In the genomic region with DNA sequence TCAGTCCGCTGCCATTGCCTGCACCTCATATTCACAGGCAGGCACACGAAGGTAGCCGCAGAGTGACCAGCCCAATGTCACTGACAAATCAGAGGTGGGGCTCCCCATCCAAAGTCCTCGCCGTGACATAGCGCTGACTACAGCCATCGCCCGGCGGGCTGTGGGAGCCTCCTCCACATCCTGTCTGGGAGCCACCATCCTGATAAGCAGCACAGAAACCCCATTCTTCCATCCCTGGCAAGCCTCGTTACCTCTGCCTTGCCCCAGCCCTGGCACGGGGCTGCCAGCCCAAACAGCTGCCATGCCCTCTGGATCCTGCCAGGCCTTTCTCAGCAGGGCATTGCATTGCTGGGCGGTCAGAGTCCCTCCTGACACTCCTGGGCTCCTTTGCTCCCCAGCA, we compare ENCODE assay signal across 22 cellular contexts.
"Had no signal": no experiment of that assay in that cellular context is flagged by ENCODE, and none has a peak within 500 bp of the region (broad histone marks: within the 10 kb centered on the region; RNA-seq: fewer than 3 reads in every experiment).

No MANE protein-coding gene starts in this region.

- H3K4me1 ChIP-seq: esophagus squamous epithelium, gastrocnemius medialis, prostate gland had no signal

- H3K9me3 ChIP-seq: esophagus squamous epithelium, gastrocnemius medialis, heart right ventricle, mucosa of descending colon, prostate gland, tibial nerve had no signal

- H3K27ac ChIP-seq: esophagus squamous epithelium, gastrocnemius medialis, heart right ventricle, prostate gland had no signal

- H3K9me3 Mint-ChIP-seq: activated T-cell treated with anti-CD3 and anti-CD28 coated beads, Interleukin-2, amount 50 U/mL, for 4 hours; activated T-helper 2 cell treated with anti-CD3 and anti-CD28 coated beads, Interferon-gamma antibody, Interleukin-2, Interleukin-4, amounts not matched to agents 10 μg/mL and 5 μg/mL and 100 μg/mL, durations not matched to agents 14 hours and 24 hours and 36 hours; effector memory CD8-positive, alpha-beta T cell; naive B cell; stimulated activated naive CD8-positive, alpha-beta T cell treated with anti-CD3 and anti-CD28 coated beads, Interleukin-15, Interleukin-2, amounts not matched to agents 100 ng/mL and 50 ng/mL, for 24 hours; WTC11 had no signal

- H3K4me3 Mint-ChIP-seq: activated naive CD8-positive, alpha-beta T cell; activated T-cell treated with anti-CD3 and anti-CD28 coated beads, Interleukin-2, amount 50 U/mL, for 4 hours; effector memory CD8-positive, alpha-beta T cell; naive B cell; stimulated activated naive CD8-positive, alpha-beta T cell treated with anti-CD3 and anti-CD28 coated beads, Interleukin-15, Interleukin-2, amounts not matched to agents 100 ng/mL and 50 ng/mL, for 24 hours; WTC11 had no signal

- H3K36me3 ChIP-seq: esophagus squamous epithelium, gastrocnemius medialis, heart right ventricle, prostate gland, tibial nerve had no signal

- H3K4me3 ChIP-seq: dorsolateral prefrontal cortex, esophagus squamous epithelium, gastrocnemius medialis, heart right ventricle, mucosa of descending colon, prostate gland, tibial nerve had no signal

- H3K27me3 ChIP-seq: dorsolateral prefrontal cortex, esophagus squamous epithelium, gastrocnemius medialis, heart right ventricle, tibial nerve had no signal

- H3K36me3 Mint-ChIP-seq: naive B cell, WTC11 had no signal

- H3K27ac Mint-ChIP-seq: activated naive CD8-positive, alpha-beta T cell; activated T-helper 2 cell treated with anti-CD3 and anti-CD28 coated beads, Interferon-gamma antibody, Interleukin-2, Interleukin-4, amounts not matched to agents 10 μg/mL and 5 μg/mL and 100 μg/mL, durations not matched to agents 14 hours and 24 hours and 36 hours; effector memory CD8-positive, alpha-beta T cell; naive B cell; stimulated activated naive CD8-positive, alpha-beta T cell treated with anti-CD3 and anti-CD28 coated beads, Interleukin-15, Interleukin-2, amounts not matched to agents 100 ng/mL and 50 ng/mL, for 24 hours; WTC11 had no signal

- DNase-seq: activated CD4-positive, alpha-beta T cell treated with anti-CD3 and anti-CD28 coated beads, Interleukin-2, amount 50 U/mL, for 4 hours; activated CD8-positive, alpha-beta memory T cell treated with anti-CD3 and anti-CD28 coated beads, Interleukin-2, amount 50 U/mL, for 48 hours; activated naive CD4-positive, alpha-beta T cell; activated T-cell treated with anti-CD3 and anti-CD28 coated beads, Interleukin-2, amount 50 U/mL, for 4 hours; central memory CD4-positive, alpha-beta T cell; dorsolateral prefrontal cortex; effector memory CD8-positive, alpha-beta T cell; esophagus squamous epithelium; gastrocnemius medialis; heart right ventricle; islet precursor cell; left cardiac atrium; mesendoderm; mucosa of descending colon; naive B cell; stimulated activated CD4-positive, alpha-beta T cell treated with anti-CD3 and anti-CD28 coated beads, Interleukin-4, amount 100 ng/mL, for 4 hours had no signal

- ATAC-seq: activated T-cell treated with anti-CD3 and anti-CD28 coated beads, Interleukin-2, amount 50 U/mL, for 4 hours; effector memory CD8-positive, alpha-beta T cell; gastrocnemius medialis; heart right ventricle; left cardiac atrium; mucosa of descending colon; WTC11 had no signal
